36 cellular contexts compared by ENCODE assay signal in genomic region chr14:88565427-88565826, GRCh38. TPM values are rescaled to one million over a fixed set of nuclear protein-coding genes. Genes with fewer than 3 reads are reported as not detected.
"Had no signal": no experiment of that assay in that cellular context is flagged by ENCODE, and none has a peak within 500 bp of the region (broad histone marks: within the 10 kb centered on the region; RNA-seq: fewer than 3 reads in every experiment).

No MANE protein-coding gene starts in this region.

- H3K27me3 ChIP-seq: adrenal gland, body of pancreas, Peyer's patch, SJSA1 had no signal

- ATAC-seq: activated CD8-positive, alpha-beta memory T cell treated with anti-CD3 and anti-CD28 coated beads, Interleukin-2, amount 10 ng/mL, durations not matched to agents 7 days and 5 days; activated T-helper 17 cell treated with anti-CD3 and anti-CD28 coated beads, Interleukin-2, amount 50 U/mL, for 72 hours; body of pancreas; PC-3 had no signal

- H3K4me3 ChIP-seq: adrenal gland, body of pancreas, Peyer's patch, SJSA1 had no signal

- H3K4me3 Mint-ChIP-seq: activated B cell treated with CpG ODN at 0.5 μM for 24 hours; activated CD4-positive, alpha-beta memory T cell treated with anti-CD3 and anti-CD28 coated beads for 36 hours; activated CD8-positive, alpha-beta memory T cell treated with anti-CD3 and anti-CD28 coated beads, Interleukin-2, amount 10 ng/mL, durations not matched to agents 7 days and 5 days; activated naive CD4-positive, alpha-beta T cell treated with anti-CD3 and anti-CD28 coated beads, Interleukin-2, amount 50 U/mL, for 24 hours had no signal

- H3K9ac ChIP-seq: KMS-11, SK-N-SH had no signal

- H3K27ac ChIP-seq: adrenal gland, body of pancreas, KMS-11, Peyer's patch, SJSA1 had no signal

- H3K27ac Mint-ChIP-seq: activated B cell treated with CpG ODN at 0.5 μM for 24 hours; activated CD4-positive, alpha-beta memory T cell treated with anti-CD3 and anti-CD28 coated beads for 36 hours; activated CD8-positive, alpha-beta memory T cell treated with anti-CD3 and anti-CD28 coated beads, Interleukin-2, amount 10 ng/mL, durations not matched to agents 7 days and 5 days; activated naive CD4-positive, alpha-beta T cell treated with anti-CD3 and anti-CD28 coated beads, Interleukin-2, amount 50 U/mL, for 24 hours; activated T-helper 17 cell treated with anti-CD3 and anti-CD28 coated beads, Interleukin-2, amount 50 U/mL, for 72 hours; T-helper 1 cell treated with Interleukin-12 subunit alpha and Interleukin-12 subunit beta and Interleukin-4 antibody, amounts not matched to agents 30 μg/mL and 1 μg/mL, for 36 hours; T-helper 2 cell treated with Interferon-gamma antibody and Interleukin-4, amounts not matched to agents 5 μg/mL and 100 μg/mL, for 36 hours had no signal

- H3K27me3 Mint-ChIP-seq: activated naive CD4-positive, alpha-beta T cell treated with anti-CD3 and anti-CD28 coated beads, Interleukin-2, amount 50 U/mL, for 24 hours; activated T-helper 17 cell treated with anti-CD3 and anti-CD28 coated beads, Interleukin-2, amount 50 U/mL, for 72 hours had no signal

- DNase-seq: activated B cell treated with CpG ODN at 0.5 μM for 24 hours; activated CD4-positive, alpha-beta memory T cell treated with anti-CD3 and anti-CD28 coated beads for 36 hours; activated CD4-positive, alpha-beta T cell treated with anti-CD3 and anti-CD28 coated beads for 4 hours; activated CD4-positive, alpha-beta T cell treated with anti-CD3 and anti-CD28 coated beads, Interleukin-2, amount 50 U/mL, for 1 hour; activated CD4-positive, CD25-positive, alpha-beta regulatory T cell treated with anti-CD3 and anti-CD28 coated beads, Interleukin-2, amount 50 U/mL, for 72 hours; activated CD8-positive, alpha-beta memory T cell treated with anti-CD3 and anti-CD28 coated beads, Interleukin-2, amount 10 ng/mL, durations not matched to agents 7 days and 5 days; activated CD8-positive, alpha-beta memory T cell treated with anti-CD3 and anti-CD28 coated beads, Interleukin-2, amount 50 U/mL, for 48 hours; activated effector memory CD4-positive, alpha-beta T cell treated with anti-CD3 and anti-CD28 coated beads, Interleukin-2, amount 50 U/mL, for 16 hours; activated naive CD4-positive, alpha-beta T cell treated with Interleukin-2 at 50 U/mL for 16 hours; activated T-cell treated with anti-CD3 and anti-CD28 coated beads, Interleukin-2, amount 50 U/mL, for 48 hours; adrenal gland; body of pancreas; caudate nucleus; cerebellar nuclear complex; NCI-H1092 treated with DMSO at 0.1 percent for 48 hours; NCI-H1417; NCI-H146; NCI-H187; NCI-H2029 treated with DMSO at 0.1 percent for 48 hours; NCI-H2107; NCI-H2171; NCI-H510A; NCI-H526; NCI-H748 treated with DMSO at 0.1 percent for 48 hours; NK-92 treated with Interleukin-12 subunit alpha and Interleukin-12 subunit beta, amount 100 ng/mL, for 24 hours; PC-3; Peyer's patch; RPMI8226; SHP77 treated with DMSO at 0.1 percent for 48 hours; SK-N-SH had no signal

- H3K4me2 ChIP-seq: KMS-11, SK-N-SH had no signal

- H3K9me3 Mint-ChIP-seq: activated naive CD4-positive, alpha-beta T cell treated with anti-CD3 and anti-CD28 coated beads, Interleukin-2, amount 50 U/mL, for 24 hours; activated T-helper 17 cell treated with anti-CD3 and anti-CD28 coated beads, Interleukin-2, amount 50 U/mL, for 72 hours had no signal

- H3K9me3 ChIP-seq: adrenal gland, body of pancreas, Peyer's patch, SJSA1, SK-N-SH had no signal

RNA-seq across cellular contexts. Expression of gene PTPN21, which starts 10.6 kb away (rescaled TPM):
- total RNA-seq: activated T-helper 17 cell treated with anti-CD3 and anti-CD28 coated beads, Interleukin-2, amount 50 U/mL, for 72 hours had no signal
